Comparison of ENCODE assay signal across 8 cellular contexts in the genomic region with DNA sequence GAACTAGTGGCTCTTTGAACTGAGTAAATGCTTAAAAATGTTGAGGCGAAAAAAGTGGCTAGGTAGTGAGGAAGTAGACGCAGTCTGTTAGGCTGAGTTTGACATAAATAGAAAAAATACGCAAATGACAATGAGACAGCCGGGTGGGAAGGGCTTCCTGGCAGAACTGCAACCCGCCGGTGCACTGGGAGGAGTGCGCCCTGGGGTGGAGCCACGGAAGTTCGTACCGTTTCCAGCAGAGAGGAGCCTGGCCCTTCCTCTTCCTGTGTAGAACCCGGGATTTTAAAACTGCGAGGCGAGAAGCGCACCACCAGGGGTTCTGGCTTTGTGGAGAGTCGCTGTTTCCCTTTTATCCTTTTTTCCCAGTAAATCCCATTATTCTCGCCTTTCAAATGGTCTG.
DNase-seq lines count a peak whose midpoint lies in the region; ATAC-seq and TF ChIP-seq lines count a peak whose summit lies in the region.

No MANE protein-coding gene starts in this region.

- H3K79me1 ChIP-seq in trophoblast cell (ENCODE audit: low read length): no peaks in the 10 kb centered on the region

- no peak overlapping the region for H3K23ac ChIP-seq in trophoblast cell (ENCODE audit: low read length)

- peak overlapping the region; percentile 54 for H4K12ac ChIP-seq in trophoblast cell (ENCODE audit: low read depth, low read length)

- no peak overlapping the region for H2AFZ ChIP-seq in trophoblast cell (ENCODE audit: insufficient read depth, low read length, poor library complexity)

- H3K36me3 ChIP-seq in trophoblast cell (ENCODE audit: control insufficient read depth in 1 of 2, insufficient read depth in 2 of 2, low read length in 2 of 2) (no peaks in the 10 kb centered on the region), thyroid gland (no peaks in the 10 kb centered on the region)

- no peaks in the 10 kb centered on the region for H3K36me3 Mint-ChIP-seq in chondrocyte (ENCODE audit: low read depth)

- H3K4me1 Mint-ChIP-seq in chondrocyte (ENCODE audit: low read depth): peaks cover 12% of the 10 kb centered on the region

- peak; percentile 26 for TF ChIP-seq POLR2A in GM19099 (IDR thresholded peaks at IDR 0.05; ENCODE audit: extremely low read depth, insufficient read length, low read depth)
- TF ChIP-seq POLR2A in thyroid gland (IDR thresholded peaks at IDR 0.05): no peak

- no peaks in the 10 kb centered on the region for H3K4me1 ChIP-seq in trophoblast cell (ENCODE audit: control insufficient read depth in 1 of 2, insufficient read depth in 2 of 2, low read length in 2 of 2)
- H3K4me1 ChIP-seq in thyroid gland: peaks cover 6% of the 10 kb centered on the region in 2 donors

- TF ChIP-seq CTCF in chondrocyte (IDR thresholded peaks at IDR 0.05) (no peak), thyroid gland (IDR thresholded peaks at IDR 0.05) (no peak)

- WGBS in trophoblast cell (ENCODE audit: extremely low coverage, insufficient coverage, insufficient read length): no CpG with 5 or more reads among the region's 16 CpGs
- WGBS in thyroid gland, 2 donors: 61 to 71% methylated on average over 15 of the region's 16 CpGs

- no peak overlapping the region for H3K4ac ChIP-seq in trophoblast cell (ENCODE audit: low read depth, low read length)

- peaks cover 2% of the 10 kb centered on the region for H3K27me3 Mint-ChIP-seq in chondrocyte (ENCODE audit: low read depth)

- no peaks in the 10 kb centered on the region for H3K79me2 ChIP-seq in trophoblast cell (ENCODE audit: control insufficient read depth, insufficient read depth, low read length, poor library complexity)

- H3K27me3 ChIP-seq in trophoblast cell (ENCODE audit: insufficient read depth, low read length): no peaks in the 10 kb centered on the region
- no peaks in the 10 kb centered on the region for H3K27me3 ChIP-seq in thyroid gland

- H3K27ac ChIP-seq in trophoblast cell (ENCODE audit: low read depth, low read length) (no peak overlapping the region), thyroid gland (no peak overlapping the region)

- no peaks in the 10 kb centered on the region for H3K9me3 Mint-ChIP-seq in chondrocyte (ENCODE audit: low read depth)

- H2AK5ac ChIP-seq in trophoblast cell (ENCODE audit: low read length): no peak overlapping the region

- H3K4me3 Mint-ChIP-seq in chondrocyte (ENCODE audit: unreplicated experiment): peak overlapping the region; percentile 61

- H3K18ac ChIP-seq in trophoblast cell (ENCODE audit: low read length): no peak overlapping the region

- H3K27ac Mint-ChIP-seq in chondrocyte (ENCODE audit: unreplicated experiment): no peak overlapping the region

- no peak overlapping the region for H3K9ac ChIP-seq in trophoblast cell (ENCODE audit: low read length)

- no peak overlapping the region for H3K4me2 ChIP-seq in trophoblast cell (ENCODE audit: low read length)

- no peak overlapping the region for H2BK5ac ChIP-seq in trophoblast cell (ENCODE audit: low read depth, low read length, poor library complexity)

- ATAC-seq in HG03064 (IDR thresholded peaks at IDR 0.05; ENCODE audit: low read depth, unreplicated experiment) (peak; percentile 41), HG02981 (IDR thresholded peaks at IDR 0.05; ENCODE audit: unreplicated experiment) (no peak)

- no peak overlapping the region for H3K14ac ChIP-seq in trophoblast cell (ENCODE audit: low read length)

- no peak overlapping the region for H3K4me3 ChIP-seq in trophoblast cell (ENCODE audit: low read depth, low read length)
- no peak overlapping the region for H3K4me3 ChIP-seq in thyroid gland (replicated peaks in 1 of 3)

- no peak overlapping the region for H2BK120ac ChIP-seq in trophoblast cell (ENCODE audit: insufficient read depth, low read length, poor library complexity)

- intact Hi-C loops in thyroid gland (cut with DNase I): no loop called here

- peak overlapping the region; percentile 19 for H4K8ac ChIP-seq in trophoblast cell (ENCODE audit: low read depth, low read length)

- DNase-seq in chondrocyte (ENCODE audit: low spot score) (no peak), trophoblast cell (no peak), NCI-H1436 treated with DMSO at 0.1 percent for 48 hours (lab: John Stamatoyannopoulos, UW) (no peak), NCI-H1694 (lab: John Stamatoyannopoulos, UW) (no peak), thyroid gland (no peak)

- H4K91ac ChIP-seq in trophoblast cell (ENCODE audit: low read depth, low read length): no peak overlapping the region

- H2BK12ac ChIP-seq in trophoblast cell (ENCODE audit: low read length): peak overlapping the region; percentile 40

- no peaks in the 10 kb centered on the region for H3K9me3 ChIP-seq in trophoblast cell (ENCODE audit: insufficient read depth, low read depth, low read length)
- no peaks in the 10 kb centered on the region for H3K9me3 ChIP-seq in thyroid gland
